Comparison of ENCODE assay signal across 9 cellular contexts in the genomic region with DNA sequence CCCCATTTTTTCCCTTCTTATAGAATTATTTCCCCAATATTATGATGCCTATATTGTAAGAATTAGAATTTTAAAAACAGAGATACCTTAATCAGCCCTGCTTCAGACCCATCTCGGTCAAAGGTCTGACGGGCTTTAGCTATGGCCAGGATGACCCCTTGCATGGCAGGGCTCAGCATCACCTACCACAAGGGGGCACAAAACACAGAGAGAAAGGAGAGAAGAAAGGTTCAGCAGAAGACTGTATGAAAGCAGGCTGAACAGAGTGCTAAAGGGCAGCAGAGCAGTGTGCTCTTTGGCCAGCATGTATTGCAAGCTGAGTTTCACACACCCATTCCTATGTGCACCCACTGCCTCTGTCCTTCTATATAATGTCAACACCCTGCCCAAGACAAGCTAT. TPM values are rescaled to one million over a fixed set of nuclear protein-coding genes. Genes with fewer than 3 reads are reported as not detected.
A peak's percentile ranks its signal among the peaks of the same experiment; 100 is the strongest.
DNase-seq lines count a peak whose midpoint lies in the region; FAIRE-seq and TF ChIP-seq lines count a peak whose summit lies in the region.
"Had no signal": no experiment of that assay in that cellular context is flagged by ENCODE, and none has a peak within 500 bp of the region (broad histone marks: within the 10 kb centered on the region; RNA-seq: fewer than 3 reads in every experiment).

No MANE protein-coding gene starts in this region.

- H3K27ac Mint-ChIP-seq in CD14-positive monocyte (peak overlapping the region in 1 of 7 donors; percentile 35), neural crest cell (ENCODE audit: unreplicated experiment) (no peak overlapping the region)

- TF ChIP-seq CTCF in CD14-positive monocyte (IDR thresholded peaks at IDR 0.05) (peak; percentile 17), neural crest cell (conservative IDR thresholded peaks at IDR 0.05) (peak; percentile 60)

- H3K4me3 Mint-ChIP-seq in CD14-positive monocyte (no peak overlapping the region), neural crest cell (no peak overlapping the region)

- no peaks in the 10 kb centered on the region for H3K9me3 Mint-ChIP-seq in CD14-positive monocyte
- H3K9me3 Mint-ChIP-seq in neural crest cell = no peaks in the 10 kb centered on the region

- H3K36me3 Mint-ChIP-seq in CD14-positive monocyte (peaks cover 69 to 72% of the 10 kb centered on the region in 2 donors), neural crest cell (ENCODE audit: low read depth) (peaks cover 15% of the 10 kb centered on the region)

- H3K4me1 Mint-ChIP-seq in CD14-positive monocyte = no peaks in the 10 kb centered on the region
- peaks cover 3% of the 10 kb centered on the region for H3K4me1 Mint-ChIP-seq in neural crest cell

- no peaks in the 10 kb centered on the region for H3K27me3 Mint-ChIP-seq in CD14-positive monocyte (ENCODE audit: low read depth in 3 of 3)
- H3K27me3 Mint-ChIP-seq in neural crest cell (ENCODE audit: low read depth) = no peaks in the 10 kb centered on the region

- no peak for DNase-seq in CD14-positive monocyte (ENCODE audit: low spot score)
- peak; percentile 15 for DNase-seq in GM19239 (ENCODE audit: insufficient read length, low spot score)
- peak; percentile 66 for DNase-seq in NCI-H82 (lab: John Stamatoyannopoulos, UW)
- peak; percentile 63 for DNase-seq in ecto neural progenitor cell (ENCODE audit: low spot score)
- DNase-seq in neural crest cell (ENCODE audit: low read depth, low spot score) = peak; percentile 59
- no peak for DNase-seq in effector CD8-positive, alpha-beta T cell (lab: John Stamatoyannopoulos, UW)
- DNase-seq in C1 segment of cervical spinal cord (lab: John Stamatoyannopoulos, UW) = no peak
- no peak for DNase-seq in activated CD4-positive, CD25-positive, alpha-beta regulatory T cell treated with anti-CD3 and anti-CD28 coated beads, Interleukin-2, amount 50 U/mL, for 72 hours

- intact Hi-C loops in CD14-positive monocyte (cut with micrococcal nuclease) = no loop called here

- peak; percentile 78 for FAIRE-seq in GM19239 (lab: Jason Lieb, UNC)

RNA-seq across cellular contexts. Expression of gene CLDN25, which starts 26.8 kb away (rescaled TPM):
- polyA plus RNA-seq in CD14-positive monocyte = not detected
- not detected in 2 replicates for total RNA-seq in neural crest cell
- total RNA-seq: lung had no signal
- polyA plus RNA-seq: lung had no signal

RNA-seq across cellular contexts. Expression of gene ZW10, which starts 32.9 kb away (rescaled TPM):
- polyA plus RNA-seq in CD14-positive monocyte = 10 to 100 TPM; 10.2 to 13.1 TPM
- total RNA-seq in neural crest cell = 28.2 and 29.2 TPM in 2 replicates

Comparison
In these comparisons a context has a peak if more than half of its experiments do, and no peak if none do; other contexts are left out.
1. DNase-seq: peak in GM19239 (single experiment), NCI-H82 (single experiment), ecto neural progenitor cell (single experiment) and neural crest cell (single experiment); none in CD14-positive monocyte (single experiment), effector CD8-positive, alpha-beta T cell (single experiment), C1 segment of cervical spinal cord (0 of 14) and activated CD4-positive, CD25-positive, alpha-beta regulatory T cell treated with anti-CD3 and anti-CD28 coated beads, Interleukin-2, amount 50 U/mL, for 72 hours (single experiment).